Comparison of ENCODE assay signal across 8 cellular contexts in genomic region chr13:99606322-99607089, GRCh38. TPM values are rescaled to one million over a fixed set of nuclear protein-coding genes. Genes with fewer than 3 reads are reported as not detected.
DNase-seq lines count a peak whose midpoint lies in the region; ATAC-seq and TF ChIP-seq lines count a peak whose summit lies in the region.

Gene CLYBL, plus strand, starts transcription at chr13:99606690.

- peak within 1 kb of the TSS; percentile 81 to 90 for H3K9ac ChIP-seq in colonic mucosa (ENCODE audit: low read depth in 2 of 2, low read length in 2 of 2)

- DNase-seq in AG10803 (ENCODE audit: low read depth) (peak; percentile 83), NCI-H345 (lab: John Stamatoyannopoulos, UW) (peak; percentile 82), colonic mucosa (peak; percentile 96), left lobe of liver (ENCODE audit: low spot score) (peak; percentile 97)
- DNase-seq in activated CD4-positive, alpha-beta T cell treated with anti-CD3 and anti-CD28 coated beads for 48 hours, result peak; percentile 93
- DNase-seq in stimulated activated CD4-positive, alpha-beta T cell treated with anti-CD3 and anti-CD28 coated beads, Interleukin-2, amount 100 ng/mL, for 4 hours (ENCODE audit: low read depth), result peak; percentile 83

- H3K4me3 ChIP-seq in AG10803 (ENCODE audit: low read length) (peak within 1 kb of the TSS; percentile 76), colonic mucosa (peak within 1 kb of the TSS; percentile 88)

- peak; percentile 84 for ATAC-seq in GM18909 (IDR thresholded peaks at IDR 0.05; ENCODE audit: poor library complexity, unreplicated experiment)
- ATAC-seq in HG03139 (IDR thresholded peaks at IDR 0.05; ENCODE audit: unreplicated experiment), result peak; percentile 78
- peak; percentile 88 for ATAC-seq in left lobe of liver

- no peaks in the 10 kb centered on the region for H3K4me1 ChIP-seq in colonic mucosa

- intact Hi-C loops in colonic mucosa (cut with DNase I), result loop anchor here (5.0 kb wide), 1 partner anchor 109 kb away; no protein-coding TSS in a partner anchor

- H3K27me3 ChIP-seq in colonic mucosa, result no peaks in the 10 kb centered on the region

- H3K36me3 ChIP-seq in colonic mucosa, result no peaks in the 10 kb centered on the region

- H3K9me3 ChIP-seq in colonic mucosa, result no peaks in the 10 kb centered on the region

- TF ChIP-seq CTCF in AG10803 (conservative IDR thresholded peaks at IDR 0.05; ENCODE audit: low read length), result no peak
- TF ChIP-seq CTCF in colonic mucosa (IDR thresholded peaks at IDR 0.05), result no peak

- H3K27ac ChIP-seq in colonic mucosa, result peak within 1 kb of the TSS; percentile 90

RNA-seq across cellular contexts. Expression of gene CLYBL, which starts in this region (rescaled TPM):
- 10 to 100 TPM; 12.9 to 34.7 TPM for total RNA-seq in colonic mucosa
- 45.0 TPM for total RNA-seq in left lobe of liver

Comparison
In these comparisons a context has a peak if more than half of its experiments do, and no peak if none do; other contexts are left out.
1. Peak in every context shown above with its lines: DNase-seq, ATAC-seq, H3K4me3 ChIP-seq and H3K27ac ChIP-seq.